Comparison of ENCODE assay signal across 1 cellular context in the genomic region with DNA sequence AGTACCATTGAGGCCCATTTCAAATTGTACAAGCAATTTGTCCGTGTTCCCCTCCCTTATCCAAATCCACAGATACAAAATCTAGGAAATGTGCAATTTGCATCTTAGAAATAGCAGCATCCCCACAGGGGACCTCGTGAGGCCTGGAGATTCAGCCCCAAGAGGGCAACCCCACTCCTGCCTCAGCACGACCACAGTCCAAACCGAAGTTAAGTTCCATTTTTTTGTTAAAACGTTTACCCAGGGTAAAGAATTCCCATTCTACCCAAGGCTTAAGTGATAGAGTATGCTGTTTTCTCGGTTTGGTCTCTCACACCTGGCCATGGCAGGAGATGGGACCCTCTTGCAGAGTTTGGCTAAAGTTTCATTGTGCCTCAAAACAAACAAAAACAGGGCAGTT.
TF ChIP-seq lines count a peak whose summit lies in the region.

No MANE protein-coding gene starts in this region.

TF ChIP-seq in WTC11, 78 proteins besides CTCF, POLR2A, EP300 and RAD21 (continued from another document):
- TF ChIP-seq, protein P1, sequence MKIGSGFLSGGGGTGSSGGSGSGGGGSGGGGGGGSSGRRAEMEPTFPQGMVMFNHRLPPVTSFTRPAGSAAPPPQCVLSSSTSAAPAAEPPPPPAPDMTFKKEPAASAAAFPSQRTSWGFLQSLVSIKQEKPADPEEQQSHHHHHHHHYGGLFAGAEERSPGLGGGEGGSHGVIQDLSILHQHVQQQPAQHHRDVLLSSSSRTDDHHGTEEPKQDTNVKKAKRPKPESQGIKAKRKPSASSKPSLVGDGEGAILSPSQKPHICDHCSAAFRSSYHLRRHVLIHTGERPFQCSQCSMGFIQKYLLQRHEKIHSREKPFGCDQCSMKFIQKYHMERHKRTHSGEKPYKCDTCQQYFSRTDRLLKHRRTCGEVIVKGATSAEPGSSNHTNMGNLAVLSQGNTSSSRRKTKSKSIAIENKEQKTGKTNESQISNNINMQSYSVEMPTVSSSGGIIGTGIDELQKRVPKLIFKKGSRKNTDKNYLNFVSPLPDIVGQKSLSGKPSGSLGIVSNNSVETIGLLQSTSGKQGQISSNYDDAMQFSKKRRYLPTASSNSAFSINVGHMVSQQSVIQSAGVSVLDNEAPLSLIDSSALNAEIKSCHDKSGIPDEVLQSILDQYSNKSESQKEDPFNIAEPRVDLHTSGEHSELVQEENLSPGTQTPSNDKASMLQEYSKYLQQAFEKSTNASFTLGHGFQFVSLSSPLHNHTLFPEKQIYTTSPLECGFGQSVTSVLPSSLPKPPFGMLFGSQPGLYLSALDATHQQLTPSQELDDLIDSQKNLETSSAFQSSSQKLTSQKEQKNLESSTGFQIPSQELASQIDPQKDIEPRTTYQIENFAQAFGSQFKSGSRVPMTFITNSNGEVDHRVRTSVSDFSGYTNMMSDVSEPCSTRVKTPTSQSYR (CRISPR knock-in tag; IDR thresholded peaks at IDR 0.05): no peak
- TF ChIP-seq JAZF1 (CRISPR knock-in tag; IDR thresholded peaks at IDR 0.05) (no peak), ZNF671 (CRISPR knock-in tag; IDR thresholded peaks at IDR 0.05) (no peak)
- TF ChIP-seq, protein P2, sequence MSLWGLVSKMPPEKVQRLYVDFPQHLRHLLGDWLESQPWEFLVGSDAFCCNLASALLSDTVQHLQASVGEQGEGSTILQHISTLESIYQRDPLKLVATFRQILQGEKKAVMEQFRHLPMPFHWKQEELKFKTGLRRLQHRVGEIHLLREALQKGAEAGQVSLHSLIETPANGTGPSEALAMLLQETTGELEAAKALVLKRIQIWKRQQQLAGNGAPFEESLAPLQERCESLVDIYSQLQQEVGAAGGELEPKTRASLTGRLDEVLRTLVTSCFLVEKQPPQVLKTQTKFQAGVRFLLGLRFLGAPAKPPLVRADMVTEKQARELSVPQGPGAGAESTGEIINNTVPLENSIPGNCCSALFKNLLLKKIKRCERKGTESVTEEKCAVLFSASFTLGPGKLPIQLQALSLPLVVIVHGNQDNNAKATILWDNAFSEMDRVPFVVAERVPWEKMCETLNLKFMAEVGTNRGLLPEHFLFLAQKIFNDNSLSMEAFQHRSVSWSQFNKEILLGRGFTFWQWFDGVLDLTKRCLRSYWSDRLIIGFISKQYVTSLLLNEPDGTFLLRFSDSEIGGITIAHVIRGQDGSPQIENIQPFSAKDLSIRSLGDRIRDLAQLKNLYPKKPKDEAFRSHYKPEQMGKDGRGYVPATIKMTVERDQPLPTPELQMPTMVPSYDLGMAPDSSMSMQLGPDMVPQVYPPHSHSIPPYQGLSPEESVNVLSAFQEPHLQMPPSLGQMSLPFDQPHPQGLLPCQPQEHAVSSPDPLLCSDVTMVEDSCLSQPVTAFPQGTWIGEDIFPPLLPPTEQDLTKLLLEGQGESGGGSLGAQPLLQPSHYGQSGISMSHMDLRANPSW (CRISPR knock-in tag; conservative IDR thresholded peaks at IDR 0.05; ENCODE audit: low read depth): no peak
TF ChIP-seq in WTC11: peak in this region for 0.
